24 cellular contexts compared by ENCODE assay signal in the genomic region with DNA sequence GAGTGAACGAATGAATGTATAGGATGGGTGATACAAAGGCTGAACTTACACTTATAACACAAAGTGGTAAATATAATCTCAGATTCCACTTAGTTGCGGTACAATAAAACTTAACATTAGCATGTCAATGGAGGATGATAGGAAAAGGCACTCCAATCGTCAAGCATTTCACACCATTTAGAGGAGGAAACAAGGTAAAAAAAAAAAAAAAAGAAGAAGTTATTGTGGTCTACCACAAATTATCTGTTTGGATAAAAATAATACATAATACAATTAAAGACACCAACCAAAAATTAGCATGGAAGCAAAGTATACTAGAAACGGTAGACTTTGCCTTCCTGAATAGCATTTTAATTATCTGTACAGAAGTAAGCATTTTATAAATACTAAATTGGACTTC.
DNase-seq lines count a peak whose midpoint lies in the region; ATAC-seq, FAIRE-seq and TF ChIP-seq lines count a peak whose summit lies in the region.
"Had no signal": no experiment of that assay in that cellular context is flagged by ENCODE, and none has a peak within 500 bp of the region (broad histone marks: within the 10 kb centered on the region; RNA-seq: fewer than 3 reads in every experiment).

No MANE protein-coding gene starts in this region.

- no peak overlapping the region for H2AFZ ChIP-seq in OCI-LY1 (ENCODE audit: low read length)

- intact Hi-C loops in transverse colon (cut with DNase I; ENCODE audit: low total_unique reads): no loop called here

- peaks cover 52% of the 10 kb centered on the region for H3K4me1 Mint-ChIP-seq in stimulated activated effector memory CD8-positive, alpha-beta T cell treated with anti-CD3 and anti-CD28 coated beads, Interleukin-12 subunit alpha, Interleukin-12 subunit beta, amount 100 ng/mL, for 72 hours

- H3K27ac ChIP-seq in BLaER1 (0 out of 2 replicates have a peak overlapping the region, but pooled peaks have one; percentile 50), OCI-LY1 (ENCODE audit: low read depth, low read length, poor library complexity, severe bottlenecking) (peak overlapping the region; percentile 73), transverse colon (no peak overlapping the region)
- H3K27ac ChIP-seq: HL-60 had no signal

- no peak overlapping the region for H3K4me3 Mint-ChIP-seq in stimulated activated effector memory CD8-positive, alpha-beta T cell treated with anti-CD3 and anti-CD28 coated beads, Interleukin-12 subunit alpha, Interleukin-12 subunit beta, amount 100 ng/mL, for 72 hours
- H3K4me3 Mint-ChIP-seq: CD4-positive, alpha-beta T cell; T-cell had no signal

- no peaks in the 10 kb centered on the region for H3K36me3 Mint-ChIP-seq in stimulated activated effector memory CD8-positive, alpha-beta T cell treated with anti-CD3 and anti-CD28 coated beads, Interleukin-12 subunit alpha, Interleukin-12 subunit beta, amount 100 ng/mL, for 72 hours

- H3K9me3 ChIP-seq in BLaER1 (no peaks in the 10 kb centered on the region), OCI-LY1 (ENCODE audit: low read length) (no peaks in the 10 kb centered on the region), transverse colon (no peaks in the 10 kb centered on the region)

- peak overlapping the region; percentile 38 for H3K27ac Mint-ChIP-seq in stimulated activated effector memory CD8-positive, alpha-beta T cell treated with anti-CD3 and anti-CD28 coated beads, Interleukin-12 subunit alpha, Interleukin-12 subunit beta, amount 100 ng/mL, for 72 hours
- H3K27ac Mint-ChIP-seq: CD4-positive, alpha-beta T cell; T-cell had no signal

- H3K9ac ChIP-seq in BLaER1 (peak overlapping the region; percentile 10; the same call in 1 of the 2 replicates), OCI-LY1 (ENCODE audit: low read length) (no peak overlapping the region)

- no peaks in the 10 kb centered on the region for H3K9me2 ChIP-seq in OCI-LY1 (ENCODE audit: low read depth, low read length)

- TF ChIP-seq CTCF in OCI-LY1 (IDR thresholded peaks at IDR 0.05; ENCODE audit: low read length) (no peak), transverse colon (IDR thresholded peaks at IDR 0.05) (no peak)

- TF ChIP-seq POLR2A in transverse colon (IDR thresholded peaks at IDR 0.05): no peak

- no peak for TF ChIP-seq EP300 in transverse colon (IDR thresholded peaks at IDR 0.05; ENCODE audit: low read depth)

- no peaks in the 10 kb centered on the region for H3K79me2 ChIP-seq in OCI-LY1 (ENCODE audit: insufficient read depth, low read length)

- H3K27me3 ChIP-seq in BLaER1: no peaks in the 10 kb centered on the region
- no peaks in the 10 kb centered on the region for H3K27me3 ChIP-seq in OCI-LY1 (ENCODE audit: insufficient read depth, low read length)
- no peaks in the 10 kb centered on the region for H3K27me3 ChIP-seq in transverse colon

- no peaks in the 10 kb centered on the region for H3K36me3 ChIP-seq in BLaER1
- no peaks in the 10 kb centered on the region for H3K36me3 ChIP-seq in OCI-LY1 (ENCODE audit: insufficient read depth, low read length)
- H3K36me3 ChIP-seq in transverse colon: no peaks in the 10 kb centered on the region

- H3K4me3 ChIP-seq in BLaER1 (no peak overlapping the region), OCI-LY1 (ENCODE audit: low read depth, low read length, poor library complexity, severe bottlenecking) (no peak overlapping the region), transverse colon (no peak overlapping the region)

- H3K4me1 ChIP-seq in BLaER1 (peaks cover 47% of the 10 kb centered on the region), OCI-LY1 (ENCODE audit: insufficient read depth, low read length, severe bottlenecking) (peaks cover 57% of the 10 kb centered on the region), transverse colon (peaks cover 0 to 12% (median 2%) of the 10 kb centered on the region in 4 donors)

- FAIRE-seq in GM19239 (lab: Jason Lieb, UNC): peak; percentile 67
- FAIRE-seq: H1 had no signal

- H3F3A ChIP-seq in OCI-LY1 (ENCODE audit: insufficient read depth, low read length): no peaks in the 10 kb centered on the region

- DNase-seq in GM19239 (ENCODE audit: insufficient read length, low spot score) (no peak), transverse colon (no peak), GF-D8 (lab: John Stamatoyannopoulos, UW) (no peak), SIG-M5 (lab: John Stamatoyannopoulos, UW) (no peak)
- DNase-seq in stimulated activated effector memory CD8-positive, alpha-beta T cell treated with anti-CD3 and anti-CD28 coated beads, Interleukin-12 subunit alpha, Interleukin-12 subunit beta, amount 100 ng/mL, for 72 hours (ENCODE audit: low spot score in 2 of 2): no peak
- DNase-seq: AML-193; Calu3; CD4-positive, alpha-beta T cell; EL; Kasumi-1; NCI-H1105; NCI-H2081; NCI-H446 treated with DMSO at 0.1 percent for 48 hours; NCI-H748 treated with DMSO at 0.1 percent for 48 hours; NK-92 treated with Interleukin-12 subunit alpha and Interleukin-12 subunit beta, amount 100 ng/mL, for 24 hours; PC-3; RPMI8226; SHP77 treated with DMSO at 0.1 percent for 48 hours; T-cell had no signal

- H3K4me2 ChIP-seq in BLaER1 (peak overlapping the region; percentile 74), OCI-LY1 (ENCODE audit: low read length) (peak overlapping the region; percentile 30)

- peaks cover 5% of the 10 kb centered on the region for H3K9me3 Mint-ChIP-seq in stimulated activated effector memory CD8-positive, alpha-beta T cell treated with anti-CD3 and anti-CD28 coated beads, Interleukin-12 subunit alpha, Interleukin-12 subunit beta, amount 100 ng/mL, for 72 hours
- H3K9me3 Mint-ChIP-seq: CD4-positive, alpha-beta T cell; T-cell had no signal

- no peaks in the 10 kb centered on the region for H4K20me1 ChIP-seq in BLaER1
- no peaks in the 10 kb centered on the region for H4K20me1 ChIP-seq in OCI-LY1 (ENCODE audit: insufficient read depth, low read length)

- in situ Hi-C loops in transverse colon (cut with MboI; ENCODE audit: low pct_ligation_motif_present in 1 of 4, low pct_unique_long_range_greater_than_20kb in 1 of 4, low sequenced_read_pairs in 3 of 4): no loop called here

- no peak for ATAC-seq in stimulated activated effector memory CD8-positive, alpha-beta T cell treated with anti-CD3 and anti-CD28 coated beads, Interleukin-12 subunit alpha, Interleukin-12 subunit beta, amount 100 ng/mL, for 72 hours
- ATAC-seq: PC-3, SK-N-SH treated with all-trans-retinoic acid at 6 μM for 48 hours, T-cell had no signal

- WGBS in transverse colon (ENCODE audit: low coverage in 1 of 2), 2 donors: 82 to 84% methylated on average over 3 to 4 of the region's 4 CpGs

Comparison
In these comparisons a context has a peak if more than half of its experiments do, and no peak if none do; other contexts are left out.
1. H3K27ac ChIP-seq: peak in BLaER1 (single experiment) and OCI-LY1 (single experiment); none in transverse colon (0 of 4).